Comparison of ENCODE assay signal across 9 cellular contexts in the genomic region with DNA sequence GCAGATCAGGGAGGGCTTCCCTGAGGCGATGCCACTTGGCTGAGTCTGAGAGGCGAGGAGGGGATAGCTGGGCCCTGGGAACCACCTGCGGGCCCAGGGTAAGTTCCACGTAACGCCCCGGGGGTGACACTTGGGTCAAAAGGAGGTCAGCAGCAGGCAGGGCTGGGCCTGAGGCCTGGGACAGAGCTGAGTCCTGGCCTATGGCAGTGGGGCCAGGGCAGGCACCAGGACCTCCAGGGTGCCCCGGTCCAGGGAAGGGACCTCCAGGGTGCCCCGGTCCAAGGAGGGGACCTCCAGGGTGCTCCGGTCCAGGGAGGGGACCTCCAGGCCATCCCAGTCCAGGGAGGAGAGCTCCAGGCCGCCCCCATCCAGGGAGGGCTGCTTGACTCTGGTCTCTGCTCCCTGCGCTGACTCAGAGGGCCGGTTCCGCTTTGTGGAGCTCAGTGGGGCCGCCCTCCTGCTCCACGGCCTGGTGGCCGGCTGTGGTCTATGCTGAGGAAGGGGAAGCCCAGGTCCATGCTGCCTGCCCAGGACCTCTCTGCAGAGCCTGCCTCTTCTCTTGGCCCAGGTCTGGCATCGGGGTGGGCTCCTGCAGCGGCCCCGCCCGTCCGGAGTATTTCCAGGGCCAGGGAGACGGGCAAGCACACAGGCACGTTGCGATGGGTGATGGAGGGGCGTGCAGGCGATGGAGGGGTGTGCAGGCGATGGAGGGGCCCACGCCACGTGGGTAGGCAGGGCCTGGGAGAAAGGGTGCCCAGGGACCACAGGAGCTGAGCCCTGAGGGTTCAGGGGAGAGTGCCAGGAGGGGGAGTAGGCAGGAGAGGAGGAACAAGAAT. TPM values are rescaled to one million over a fixed set of nuclear protein-coding genes. Genes with fewer than 3 reads are reported as not detected.
DNase-seq lines count a peak whose midpoint lies in the region; ATAC-seq and TF ChIP-seq lines count a peak whose summit lies in the region.
"Had no signal": no experiment of that assay in that cellular context is flagged by ENCODE, and none has a peak within 500 bp of the region (broad histone marks: within the 10 kb centered on the region; RNA-seq: fewer than 3 reads in every experiment).

No MANE protein-coding gene starts in this region.

- H3K4me3 Mint-ChIP-seq in effector memory CD8-positive, alpha-beta T cell, result peak overlapping the region in 1 of 2 donors; percentile 51
- H3K4me3 Mint-ChIP-seq in naive B cell, result peak overlapping the region in 4 of 8 donors; percentile 25 to 55 (median 44)

- H3K27me3 Mint-ChIP-seq in effector memory CD8-positive, alpha-beta T cell, result peaks cover 4 to 15% of the 10 kb centered on the region in 2 donors
- peaks cover 0 to 32% (median 13%) of the 10 kb centered on the region in 3 donors for H3K27me3 Mint-ChIP-seq in naive B cell

- H3K36me3 ChIP-seq in OCI-LY7 (ENCODE audit: insufficient read depth, low read length), result no peaks in the 10 kb centered on the region

- POLR2A ChIA-PET in OCI-LY7 (lab: Charles Lee), result interaction anchor here (1.6 kb wide), 1 partner anchor 40 kb away, joined by 5 read pairs; no protein-coding TSS in a partner anchor

- peaks cover 43% of the 10 kb centered on the region for H3K4me1 ChIP-seq in OCI-LY7 (ENCODE audit: insufficient read depth, low read length, poor library complexity, severe bottlenecking)

- H3K36me3 Mint-ChIP-seq in effector memory CD8-positive, alpha-beta T cell (ENCODE audit: insufficient read depth), result peaks cover 17% of the 10 kb centered on the region
- H3K36me3 Mint-ChIP-seq in naive B cell, result no peaks in the 10 kb centered on the region

- no peak overlapping the region for H3K27ac Mint-ChIP-seq in effector memory CD8-positive, alpha-beta T cell
- H3K27ac Mint-ChIP-seq in naive B cell, result peak overlapping the region in 4 of 6 donors; percentile 39 to 79 (median 58)

- no peak overlapping the region for H2AFZ ChIP-seq in OCI-LY7 (ENCODE audit: low read length)

- no peak overlapping the region for H3K4me2 ChIP-seq in OCI-LY7 (ENCODE audit: low read length)

- no peak for TF ChIP-seq CTCF in OCI-LY7 (conservative IDR thresholded peaks at IDR 0.05; ENCODE audit: low read length)

- H3K9me3 ChIP-seq in OCI-LY7 (ENCODE audit: low read length), result no peaks in the 10 kb centered on the region

- no peaks in the 10 kb centered on the region for H3K79me2 ChIP-seq in OCI-LY7 (ENCODE audit: insufficient read depth, low read depth, low read length)

- H3K4me3 ChIP-seq in OCI-LY7 (ENCODE audit: low read depth, low read length, poor library complexity, severe bottlenecking), result no peak overlapping the region

- no peak overlapping the region for H3K27ac ChIP-seq in OCI-LY7 (ENCODE audit: low read depth, low read length, poor library complexity, severe bottlenecking)

- CTCF ChIA-PET in OCI-LY7 (lab: Charles Lee; ENCODE audit: unreplicated experiment), result interaction anchor here (0.6 to 3.1 kb wide), 3 partner anchors 10 to 269 kb away, joined by 3 to 18 read pairs (median 3); no protein-coding TSS in a partner anchor

- BruUV-seq in OCI-LY7 (replicated peaks; lab: Mats Ljungman, UMichigan), result no TSS peak

- H3K9me3 Mint-ChIP-seq in effector memory CD8-positive, alpha-beta T cell, result peaks cover 6 to 12% of the 10 kb centered on the region in 2 donors
- H3K9me3 Mint-ChIP-seq in naive B cell, result peaks cover 0 to 10% (median 0%) of the 10 kb centered on the region in 7 donors

- DNase-seq in ACHN (peak; percentile 72), MV-4-11 (lab: John Stamatoyannopoulos, UW) (peak; percentile 84), naive B cell (no peak), iPS-NIHi7 (ENCODE audit: extremely low spot score) (no peak), OCI-LY7 (ENCODE audit: low spot score) (no peak), ecto neural progenitor cell (ENCODE audit: low spot score) (no peak)
- DNase-seq in effector memory CD8-positive, alpha-beta T cell, result no peak

- in situ Hi-C loops in ACHN (cut with HindIII; ENCODE audit: low pct_ligation_motif_present, low pct_unique_long_range_greater_than_20kb, low sequenced_read_pairs), result no loop called here

- peaks cover 12 to 15% of the 10 kb centered on the region in 2 donors for H3K4me1 Mint-ChIP-seq in effector memory CD8-positive, alpha-beta T cell (ENCODE audit: low read depth in 2 of 2)
- H3K4me1 Mint-ChIP-seq in naive B cell, result peaks cover 18 to 27% (median 22%) of the 10 kb centered on the region in 3 donors

- peak; percentile 27 for ATAC-seq in effector memory CD8-positive, alpha-beta T cell (replicated peaks)
- ATAC-seq in naive B cell (ENCODE audit: low read depth in 2 of 2), result peak; percentile 60 to 67
- no peak for ATAC-seq in GM21528 (IDR thresholded peaks at IDR 0.05; ENCODE audit: low FRiP score, unreplicated experiment)

- H3K9me2 ChIP-seq in OCI-LY7 (ENCODE audit: insufficient read depth, low read length), result no peaks in the 10 kb centered on the region

- no peaks in the 10 kb centered on the region for H4K20me1 ChIP-seq in OCI-LY7 (ENCODE audit: insufficient read depth, low read length)

- intact Hi-C loops in OCI-LY7 (cut with micrococcal nuclease; ENCODE audit: unreplicated experiment), result loop anchor here (10.0 kb wide), 1 partner anchor 318 kb away; no protein-coding TSS in a partner anchor

RNA-seq across cellular contexts. Expression of gene WNT7B, which starts 19.5 kb away (rescaled TPM):
- under 1 TPM in 2 of 6 donors, not detected in 4; 0.17 to 0.62 TPM for polyA plus RNA-seq in naive B cell (ENCODE audit: low read depth in 6 of 6)
- not detected in 2 replicates for total RNA-seq in OCI-LY7 (2014; rRNA removed; shearing (Covaris generic))
- not detected in 2 replicates for total RNA-seq in OCI-LY7 (2022)
- polyA plus RNA-seq: BJ had no signal

Comparison
In these comparisons a context has a peak if more than half of its experiments do, and no peak if none do; other contexts are left out.
1. DNase-seq: peak in ACHN (single experiment) and MV-4-11 (single experiment); none in effector memory CD8-positive, alpha-beta T cell (0 of 3), naive B cell (single experiment), iPS-NIHi7 (single experiment), OCI-LY7 (single experiment) and ecto neural progenitor cell (single experiment).
2. H3K27ac Mint-ChIP-seq: peak in naive B cell (4 of 6); none in effector memory CD8-positive, alpha-beta T cell (0 of 2).